In genomic region chr12:67558775-67559174, GRCh38 we compare ENCODE assay signal across 1 cellular context.
TF ChIP-seq lines count a peak whose summit lies in the region.

No MANE protein-coding gene starts in this region.

TF ChIP-seq in H1, 55 proteins besides CTCF, POLR2A, EP300 and RAD21 (continued from another document):
- TF ChIP-seq USF2 (IDR thresholded peaks at IDR 0.05; ENCODE audit: low read length): no peak
- no peak for TF ChIP-seq KDM4A (IDR thresholded peaks at IDR 0.05; ENCODE audit: low read depth, low read length, severe bottlenecking)
- peak; percentile 51; the same call in 1 of the 2 replicates for TF ChIP-seq E2F6 (IDR thresholded peaks at IDR 0.05)
- TF ChIP-seq MAX (IDR thresholded peaks at IDR 0.05): peak; percentile 53; the same call in 1 of the 2 replicates
